ENCODE assay signal across 16 cellular contexts in the genomic region with DNA sequence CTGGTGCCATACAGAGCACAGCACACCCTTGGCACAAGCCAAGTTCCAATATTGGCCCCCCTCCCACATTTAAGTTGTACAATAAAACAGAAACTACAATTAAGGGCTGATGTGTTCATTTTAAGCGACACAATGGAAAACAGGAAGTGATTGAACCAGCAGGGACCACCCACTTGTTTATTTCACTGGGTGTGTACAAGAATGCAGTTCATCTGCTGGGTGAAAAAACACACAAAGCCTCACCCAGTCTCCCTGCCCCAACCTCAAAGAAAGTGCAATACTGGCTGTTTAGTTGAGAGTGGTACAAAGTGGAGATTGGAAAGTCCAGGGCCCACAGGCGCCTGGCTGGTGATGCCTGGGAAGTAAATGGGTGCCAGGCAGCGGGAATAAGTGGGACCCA.
DNase-seq lines count a peak whose midpoint lies in the region; ATAC-seq and TF ChIP-seq lines count a peak whose summit lies in the region.
"Had no signal": no experiment of that assay in that cellular context is flagged by ENCODE, and none has a peak within 500 bp of the region (broad histone marks: within the 10 kb centered on the region; RNA-seq: fewer than 3 reads in every experiment).

No MANE protein-coding gene starts in this region.

- no peaks in the 10 kb centered on the region for H3K36me3 ChIP-seq in CD4-positive, CD25-positive, alpha-beta regulatory T cell (ENCODE audit: control insufficient read depth, insufficient read depth, low read length)
- no peaks in the 10 kb centered on the region for H3K36me3 ChIP-seq in SJSA1
- no peaks in the 10 kb centered on the region for H3K36me3 ChIP-seq in neural progenitor cell
- no peaks in the 10 kb centered on the region for H3K36me3 ChIP-seq in Karpas-422 (ENCODE audit: insufficient read depth, low read length)
- H3K36me3 ChIP-seq: BE2C had no signal

- peak in 1 of 3 donors; percentile 18 for DNase-seq in CD4-positive, CD25-positive, alpha-beta regulatory T cell
- DNase-seq in SJSA1 (ENCODE audit: low read depth in 1 of 2, low spot score in 2 of 2) (peak; percentile 73 to 75), neural progenitor cell (ENCODE audit: low spot score) (no peak), T-helper 1 cell (no peak), Karpas-422 (no peak)
- DNase-seq: BE2C; CD8-positive, alpha-beta T cell; COR-L47; DND-41; GDM1; IMR-90 had no signal

- peaks cover 0 to 3% (median 0%) of the 10 kb centered on the region in 7 donors for H3K9me3 Mint-ChIP-seq in CD4-positive, CD25-positive, alpha-beta regulatory T cell
- H3K9me3 Mint-ChIP-seq in brain (peaks cover 0 to 2% (median 0%) of the 10 kb centered on the region in 5 experiments), neural progenitor cell (no peaks in the 10 kb centered on the region)
- H3K9me3 Mint-ChIP-seq: CD8-positive, alpha-beta T cell had no signal

- peak overlapping the region in 1 of 3 donors; percentile 77 for H3K27ac Mint-ChIP-seq in CD4-positive, CD25-positive, alpha-beta regulatory T cell
- H3K27ac Mint-ChIP-seq in brain (peak overlapping the region in 3 of 5 experiments; percentile 94 to 98 (median 96)), neural progenitor cell (peak overlapping the region; percentile 68)
- H3K27ac Mint-ChIP-seq: CD8-positive, alpha-beta T cell had no signal

- peak in 1 of 2 donors; percentile 31 for ATAC-seq in CD4-positive, CD25-positive, alpha-beta regulatory T cell (ENCODE audit: low read depth in 2 of 2)
- no peak for ATAC-seq in GM21515 (IDR thresholded peaks at IDR 0.05; ENCODE audit: unreplicated experiment)
- no peak for ATAC-seq in HG03378 (IDR thresholded peaks at IDR 0.05; ENCODE audit: unreplicated experiment)
- ATAC-seq: CD8-positive, alpha-beta T cell; HCT116 had no signal

- H3K9me2 ChIP-seq in Karpas-422 (replicated peaks; ENCODE audit: insufficient read depth, low read length): no peaks in the 10 kb centered on the region

- no peaks in the 10 kb centered on the region for H4K20me1 ChIP-seq in neural progenitor cell (ENCODE audit: low read depth)
- no peaks in the 10 kb centered on the region for H4K20me1 ChIP-seq in Karpas-422 (ENCODE audit: insufficient read depth, low read depth, low read length)

- H3F3A ChIP-seq in neural progenitor cell (ENCODE audit: low read depth): no peaks in the 10 kb centered on the region

- H3K79me2 ChIP-seq in neural progenitor cell (ENCODE audit: low read depth) (no peaks in the 10 kb centered on the region), Karpas-422 (ENCODE audit: low read length) (no peaks in the 10 kb centered on the region)

- peaks cover 5% of the 10 kb centered on the region for H3K27me3 ChIP-seq in CD4-positive, CD25-positive, alpha-beta regulatory T cell (ENCODE audit: control insufficient read depth, insufficient read depth, low read length)
- no peaks in the 10 kb centered on the region for H3K27me3 ChIP-seq in SJSA1 (replicated peaks)
- peaks cover 10% of the 10 kb centered on the region for H3K27me3 ChIP-seq in neural progenitor cell
- no peaks in the 10 kb centered on the region for H3K27me3 ChIP-seq in Karpas-422 (ENCODE audit: low read length)
- H3K27me3 ChIP-seq: BE2C had no signal

- H2AFZ ChIP-seq in neural progenitor cell (replicated peaks): no peak overlapping the region
- no peak overlapping the region for H2AFZ ChIP-seq in Karpas-422 (ENCODE audit: low read length)

- no peaks in the 10 kb centered on the region for H3K9me3 ChIP-seq in CD4-positive, CD25-positive, alpha-beta regulatory T cell (ENCODE audit: control insufficient read depth in 2 of 2, low read length in 2 of 2)
- H3K9me3 ChIP-seq in SJSA1 (replicated peaks): no peaks in the 10 kb centered on the region
- H3K9me3 ChIP-seq in neural progenitor cell (ENCODE audit: low read depth): no peaks in the 10 kb centered on the region
- H3K9me3 ChIP-seq in Karpas-422 (ENCODE audit: low read length): no peaks in the 10 kb centered on the region
- H3K9me3 ChIP-seq: BE2C had no signal

- H3K9ac ChIP-seq in neural progenitor cell (no peak overlapping the region), Karpas-422 (ENCODE audit: low read length) (no peak overlapping the region)

- H3K4me3 ChIP-seq in CD4-positive, CD25-positive, alpha-beta regulatory T cell (ENCODE audit: low read depth, low read length): no peak overlapping the region
- H3K4me3 ChIP-seq in SJSA1 (0 out of 2 replicates have a peak overlapping the region, but pooled peaks have one; percentile 2), neural progenitor cell (no peak overlapping the region), Karpas-422 (ENCODE audit: low read length) (no peak overlapping the region)

- H3K27ac ChIP-seq in CD4-positive, CD25-positive, alpha-beta regulatory T cell (ENCODE audit: insufficient read depth, low read length, poor library complexity, severe bottlenecking): no peak overlapping the region
- H3K27ac ChIP-seq in SJSA1: peak overlapping the region; percentile 37
- no peak overlapping the region for H3K27ac ChIP-seq in neural progenitor cell
- H3K27ac ChIP-seq in Karpas-422 (ENCODE audit: low read length): no peak overlapping the region
- H3K27ac ChIP-seq: C4-2B had no signal

- H3K4me2 ChIP-seq in neural progenitor cell (no peak overlapping the region), Karpas-422 (ENCODE audit: low read depth, low read length, poor library complexity, severe bottlenecking) (no peak overlapping the region)

- TF ChIP-seq CTCF in brain (conservative IDR thresholded peaks at IDR 0.05) (no peak), neural progenitor cell (IDR thresholded peaks at IDR 0.05) (no peak)

- H3K4me1 Mint-ChIP-seq in CD4-positive, CD25-positive, alpha-beta regulatory T cell: peaks cover 0 to 45% (median 14%) of the 10 kb centered on the region in 4 donors
- H3K4me1 Mint-ChIP-seq in brain: peaks cover 68% of the 10 kb centered on the region
- H3K4me1 Mint-ChIP-seq in neural progenitor cell: peaks cover 43% of the 10 kb centered on the region

- H3K27me3 Mint-ChIP-seq in CD4-positive, CD25-positive, alpha-beta regulatory T cell: peaks cover 41% of the 10 kb centered on the region
- H3K27me3 Mint-ChIP-seq in brain (peaks cover 7% of the 10 kb centered on the region), neural progenitor cell (ENCODE audit: insufficient read depth, low read depth) (peaks cover 9% of the 10 kb centered on the region)

- no peaks in the 10 kb centered on the region for H3K36me3 Mint-ChIP-seq in CD4-positive, CD25-positive, alpha-beta regulatory T cell
- H3K36me3 Mint-ChIP-seq in brain (no peaks in the 10 kb centered on the region), neural progenitor cell (no peaks in the 10 kb centered on the region)
- H3K36me3 Mint-ChIP-seq: CD8-positive, alpha-beta T cell had no signal

- H3K4me3 Mint-ChIP-seq in CD4-positive, CD25-positive, alpha-beta regulatory T cell: peak overlapping the region; percentile 25 to 78 (median 46)
- peak overlapping the region in 2 of 5 experiments; percentile 6 to 52 for H3K4me3 Mint-ChIP-seq in brain
- H3K4me3 Mint-ChIP-seq in neural progenitor cell: no peak overlapping the region
- H3K4me3 Mint-ChIP-seq: CD8-positive, alpha-beta T cell had no signal

- H3K4me1 ChIP-seq in CD4-positive, CD25-positive, alpha-beta regulatory T cell (ENCODE audit: control insufficient read depth, insufficient read depth, low read length, poor library complexity, severe bottlenecking): peaks cover 15% of the 10 kb centered on the region
- H3K4me1 ChIP-seq in SJSA1 (replicated peaks) (peaks cover 61% of the 10 kb centered on the region), neural progenitor cell (peaks cover 24% of the 10 kb centered on the region), Karpas-422 (ENCODE audit: low read length) (no peaks in the 10 kb centered on the region)

Comparison
In these comparisons a context has a peak if more than half of its experiments do, and no peak if none do; other contexts are left out.
1. DNase-seq: peak in SJSA1 (2 of 2); none in neural progenitor cell (single experiment), T-helper 1 cell (0 of 5) and Karpas-422 (single experiment).